ENCODE assay signal across 17 cellular contexts in the genomic region with DNA sequence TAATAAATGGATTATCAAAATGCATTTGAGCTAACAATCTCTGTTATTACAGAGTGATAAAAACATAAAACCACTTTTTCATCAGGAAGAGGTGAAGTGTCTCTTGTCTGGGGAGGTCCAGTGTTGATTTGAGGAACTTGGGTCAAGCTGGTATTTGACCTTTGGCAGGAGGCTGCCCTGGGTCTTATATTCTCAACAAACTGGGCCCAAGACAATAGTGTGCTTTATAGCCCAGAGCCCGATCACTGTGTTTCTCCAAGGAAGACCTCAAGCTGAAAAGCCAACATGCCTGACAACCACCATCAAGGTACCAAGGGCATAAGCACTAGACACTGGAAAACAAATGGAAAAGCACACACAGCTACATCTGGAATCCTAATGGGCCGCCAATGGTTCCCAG.
DNase-seq lines count a peak whose midpoint lies in the region; ATAC-seq and TF ChIP-seq lines count a peak whose summit lies in the region.
"Had no signal": no experiment of that assay in that cellular context is flagged by ENCODE, and none has a peak within 500 bp of the region (broad histone marks: within the 10 kb centered on the region; RNA-seq: fewer than 3 reads in every experiment).

No MANE protein-coding gene starts in this region.

- H3K36me3 Mint-ChIP-seq in chondrocyte (ENCODE audit: low read depth) = no peaks in the 10 kb centered on the region
- H3K36me3 Mint-ChIP-seq in osteocyte (ENCODE audit: unreplicated experiment) = no peaks in the 10 kb centered on the region
- H3K36me3 Mint-ChIP-seq in activated CD4-positive, alpha-beta T cell treated with anti-CD3 and anti-CD28 coated beads, Interleukin-2, amount 10 ng/mL, durations not matched to agents 24 days and 14 days (ENCODE audit: low read depth) = no peaks in the 10 kb centered on the region
- H3K36me3 Mint-ChIP-seq: CD4-positive, CD25-positive, alpha-beta regulatory T cell had no signal

- no peak for TF ChIP-seq RAD21 in IMR-90 (IDR thresholded peaks at IDR 0.05; ENCODE audit: low read length)

- no peaks in the 10 kb centered on the region for H3K79me1 ChIP-seq in IMR-90 (ENCODE audit: low read depth in 1 of 2, low read length in 2 of 2)

- H4K8ac ChIP-seq in IMR-90 (ENCODE audit: low read depth in 2 of 2, low read length in 2 of 2) = no peak overlapping the region

- POLR2A ChIA-PET in IMR-90 (lab: Charles Lee; ENCODE audit: unreplicated experiment) = no interaction called here
- POLR2A ChIA-PET in HEK293T (lab: Yijun Ruan, JAX) = interaction anchor here (1.2 kb wide), 1 partner anchor 9 kb away, joined by 8 read pairs; no protein-coding TSS in a partner anchor

- H3K4me3 ChIP-seq in IMR-90 (ENCODE audit: insufficient read depth, low read depth, low read length) = no peak overlapping the region
- H3K4me3 ChIP-seq: GM12878, Peyer's patch had no signal

- CTCF ChIA-PET in IMR-90 (lab: Yijun Ruan, JAX) (interaction anchor here (0.8 to 1.1 kb wide), 2 partner anchors 93 to 386 kb away, joined by 3 to 5 read pairs; no protein-coding TSS in a partner anchor), HEK293T (lab: Yijun Ruan, JAX) (interaction anchor here (0.8 kb wide), 1 partner anchor 90 kb away, joined by 3 read pairs; no protein-coding TSS in a partner anchor)

- DNase-seq in IMR-90 (no peak), chondrocyte (ENCODE audit: low spot score) (no peak), osteocyte (ENCODE audit: extremely low spot score, unreplicated experiment) (no peak), HEK293T (ENCODE audit: extremely low spot score) (no peak), RPMI8226 (no peak), midbrain (lab: John Stamatoyannopoulos, UW) (no peak)
- DNase-seq in activated CD4-positive, alpha-beta T cell treated with anti-CD3 and anti-CD28 coated beads, Interleukin-2, amount 10 ng/mL, durations not matched to agents 24 days and 14 days = no peak
- DNase-seq: CD4-positive, CD25-positive, alpha-beta regulatory T cell; DMS53; GOT3; NCI-H1417 treated with DMSO at 0.1 percent for 48 hours; NCI-H2029 treated with DMSO at 0.1 percent for 48 hours; NCI-H510A; Peyer's patch; SHP77 treated with DMSO at 0.1 percent for 48 hours had no signal

- no peaks in the 10 kb centered on the region for H3K9me1 ChIP-seq in IMR-90 (ENCODE audit: insufficient read depth, low read length)

- H3K4me1 Mint-ChIP-seq in chondrocyte (ENCODE audit: low read depth) = peaks cover 37% of the 10 kb centered on the region
- peaks cover 41% of the 10 kb centered on the region for H3K4me1 Mint-ChIP-seq in osteocyte (ENCODE audit: unreplicated experiment)
- H3K4me1 Mint-ChIP-seq in activated CD4-positive, alpha-beta T cell treated with anti-CD3 and anti-CD28 coated beads, Interleukin-2, amount 10 ng/mL, durations not matched to agents 24 days and 14 days = no peaks in the 10 kb centered on the region
- H3K4me1 Mint-ChIP-seq: CD4-positive, CD25-positive, alpha-beta regulatory T cell had no signal

- no peak overlapping the region for H3K4me2 ChIP-seq in IMR-90 (ENCODE audit: low read depth, low read length)

- peak overlapping the region; percentile 62 for H3K27ac Mint-ChIP-seq in chondrocyte (ENCODE audit: unreplicated experiment)
- H3K27ac Mint-ChIP-seq in osteocyte (ENCODE audit: unreplicated experiment) = peak overlapping the region; percentile 71
- no peak overlapping the region for H3K27ac Mint-ChIP-seq in activated CD4-positive, alpha-beta T cell treated with anti-CD3 and anti-CD28 coated beads, Interleukin-2, amount 10 ng/mL, durations not matched to agents 24 days and 14 days
- H3K27ac Mint-ChIP-seq: CD4-positive, CD25-positive, alpha-beta regulatory T cell had no signal

- peak; percentile 11 for ATAC-seq in GM18502 (IDR thresholded peaks at IDR 0.05; ENCODE audit: poor library complexity, unreplicated experiment)
- no peak for ATAC-seq in IMR-90 (ENCODE audit: low read depth)
- ATAC-seq: GM12878 had no signal

- peak overlapping the region; percentile 16; the same call in 1 of the 2 replicates for H3K4ac ChIP-seq in IMR-90 (ENCODE audit: low read depth, low read length)

- no peak overlapping the region for H3K18ac ChIP-seq in IMR-90 (ENCODE audit: low read depth, low read length)

- H3K4me1 ChIP-seq in IMR-90 (ENCODE audit: control insufficient read depth, insufficient read depth, low read length) = peaks cover 3% of the 10 kb centered on the region; the same call in 1 of the 2 replicates
- H3K4me1 ChIP-seq: Peyer's patch had no signal

- H3K27me3 ChIP-seq in IMR-90 (ENCODE audit: control insufficient read depth, insufficient read depth, low read length) = no peaks in the 10 kb centered on the region
- H3K27me3 ChIP-seq: Peyer's patch had no signal

- no peak overlapping the region for H3K27ac ChIP-seq in IMR-90 (ENCODE audit: insufficient read depth, low read length)
- H3K27ac ChIP-seq: Peyer's patch had no signal

- TF ChIP-seq CTCF in IMR-90 (conservative IDR thresholded peaks at IDR 0.05; ENCODE audit: low read depth, low read length) (no peak), chondrocyte (IDR thresholded peaks at IDR 0.05) (no peak), osteocyte (IDR thresholded peaks at IDR 0.05) (no peak)

- WGBS in IMR-90 (ENCODE audit: extremely low coverage in 2 of 2, insufficient read length in 1 of 2), 2 experiments = 88% methylated on average over 1 of the region's 2 CpGs; no CpG with 5 or more reads in 1 of the 2 experiments

- H3K27me3 Mint-ChIP-seq in chondrocyte (ENCODE audit: low read depth) (no peaks in the 10 kb centered on the region), osteocyte (ENCODE audit: unreplicated experiment) (no peaks in the 10 kb centered on the region)
- no peaks in the 10 kb centered on the region for H3K27me3 Mint-ChIP-seq in activated CD4-positive, alpha-beta T cell treated with anti-CD3 and anti-CD28 coated beads, Interleukin-2, amount 10 ng/mL, durations not matched to agents 24 days and 14 days
- H3K27me3 Mint-ChIP-seq: CD4-positive, CD25-positive, alpha-beta regulatory T cell had no signal

- H3K9me3 Mint-ChIP-seq in chondrocyte (ENCODE audit: low read depth) (no peaks in the 10 kb centered on the region), osteocyte (ENCODE audit: unreplicated experiment) (no peaks in the 10 kb centered on the region)
- no peaks in the 10 kb centered on the region for H3K9me3 Mint-ChIP-seq in activated CD4-positive, alpha-beta T cell treated with anti-CD3 and anti-CD28 coated beads, Interleukin-2, amount 10 ng/mL, durations not matched to agents 24 days and 14 days

- peak overlapping the region; percentile 51 for H2BK120ac ChIP-seq in IMR-90 (ENCODE audit: low read depth, low read length)

- H2AFZ ChIP-seq in IMR-90 (replicated peaks; ENCODE audit: low read length, poor library complexity) = no peak overlapping the region

- H3K23ac ChIP-seq in IMR-90 (ENCODE audit: low read depth, low read length) = no peak overlapping the region

- H3K14ac ChIP-seq in IMR-90 (replicated peaks; ENCODE audit: low read depth, low read length) = peak overlapping the region; percentile 36; the same call in 1 of the 2 replicates

- in situ Hi-C loops in IMR-90 (cut with MboI; ENCODE audit: low sequenced_read_pairs) = no loop called here

- H2AK9ac ChIP-seq in IMR-90 (replicated peaks; ENCODE audit: low read depth, low read length, poor library complexity) = no peak overlapping the region

- no TSS peak for BruUV-seq in IMR-90 (replicated peaks; lab: Mats Ljungman, UMichigan)

- H3K4me3 Mint-ChIP-seq in chondrocyte (ENCODE audit: unreplicated experiment) = no peak overlapping the region
- H3K4me3 Mint-ChIP-seq in osteocyte (ENCODE audit: unreplicated experiment) = no peak overlapping the region
- H3K4me3 Mint-ChIP-seq in activated CD4-positive, alpha-beta T cell treated with anti-CD3 and anti-CD28 coated beads, Interleukin-2, amount 10 ng/mL, durations not matched to agents 24 days and 14 days = no peak overlapping the region
- H3K4me3 Mint-ChIP-seq: CD4-positive, CD25-positive, alpha-beta regulatory T cell had no signal

- no peak for TF ChIP-seq POLR2A in IMR-90 (IDR thresholded peaks at IDR 0.05; ENCODE audit: low read depth, low read length)

- H2AK5ac ChIP-seq in IMR-90 (ENCODE audit: low read depth, low read length) = peak overlapping the region; percentile 32; the same call in 1 of the 2 replicates

- H2BK5ac ChIP-seq in IMR-90 (ENCODE audit: low read depth, low read length, poor library complexity, severe bottlenecking) = no peak overlapping the region

- no peak overlapping the region for H4K5ac ChIP-seq in IMR-90 (ENCODE audit: low read depth, low read length)

- peak overlapping the region; percentile 27 for H2BK20ac ChIP-seq in IMR-90 (ENCODE audit: low read depth, low read length)

- peak overlapping the region; percentile 70; the same call in 1 of the 3 replicates for H2BK15ac ChIP-seq in IMR-90 (ENCODE audit: low read depth, low read length)

- H3K9ac ChIP-seq in IMR-90 (ENCODE audit: low read depth, low read length) = no peak overlapping the region

- H3K56ac ChIP-seq in IMR-90 (ENCODE audit: extremely low read depth, insufficient read depth, low read length) = no peak overlapping the region

- intact Hi-C loops in IMR-90 (cut with micrococcal nuclease) = no loop called here
- intact Hi-C loops in activated CD4-positive, alpha-beta T cell treated with anti-CD3 and anti-CD28 coated beads, Interleukin-2, amount 10 ng/mL, durations not matched to agents 24 days and 14 days (cut with micrococcal nuclease) = no loop called here

- no peaks in the 10 kb centered on the region for H3K9me3 ChIP-seq in IMR-90 (ENCODE audit: control insufficient read depth, insufficient read depth, low read length)
- H3K9me3 ChIP-seq: Peyer's patch had no signal

- no peaks in the 10 kb centered on the region for H4K20me1 ChIP-seq in IMR-90 (ENCODE audit: insufficient read depth, low read length)

- no peaks in the 10 kb centered on the region for H3K36me3 ChIP-seq in IMR-90 (ENCODE audit: control insufficient read depth, insufficient read depth, low read length)
- H3K36me3 ChIP-seq: Peyer's patch had no signal

- H4K91ac ChIP-seq in IMR-90 (ENCODE audit: insufficient read depth, low read depth, low read length) = no peak overlapping the region

- dilution Hi-C loops in IMR-90 (cut with HindIII; ENCODE audit: low sequenced_read_pairs, unreplicated experiment) = no loop called here

TF ChIP-seq in IMR-90, 13 proteins besides CTCF, POLR2A, EP300 and RAD21 (continues in another document):
- TF ChIP-seq RFX5 (IDR thresholded peaks at IDR 0.05; ENCODE audit: low read depth, low read length) (no peak), NFE2L2 (IDR thresholded peaks at IDR 0.05; ENCODE audit: low read depth, low read length) (no peak), RCOR1 (IDR thresholded peaks at IDR 0.05; ENCODE audit: insufficient replicate concordance, low read length) (no peak), BHLHE40 (IDR thresholded peaks at IDR 0.05; ENCODE audit: low read depth, low read length) (no peak)

TF ChIP-seq in HEK293T, 16 proteins besides CTCF, POLR2A, EP300 and RAD21:
- TF ChIP-seq FOXK2 (IDR thresholded peaks at IDR 0.05) = no peak
- no peak for TF ChIP-seq ZNF384 (IDR thresholded peaks at IDR 0.05)
